ENCODE assay signal across 8 cellular contexts in the genomic region with DNA sequence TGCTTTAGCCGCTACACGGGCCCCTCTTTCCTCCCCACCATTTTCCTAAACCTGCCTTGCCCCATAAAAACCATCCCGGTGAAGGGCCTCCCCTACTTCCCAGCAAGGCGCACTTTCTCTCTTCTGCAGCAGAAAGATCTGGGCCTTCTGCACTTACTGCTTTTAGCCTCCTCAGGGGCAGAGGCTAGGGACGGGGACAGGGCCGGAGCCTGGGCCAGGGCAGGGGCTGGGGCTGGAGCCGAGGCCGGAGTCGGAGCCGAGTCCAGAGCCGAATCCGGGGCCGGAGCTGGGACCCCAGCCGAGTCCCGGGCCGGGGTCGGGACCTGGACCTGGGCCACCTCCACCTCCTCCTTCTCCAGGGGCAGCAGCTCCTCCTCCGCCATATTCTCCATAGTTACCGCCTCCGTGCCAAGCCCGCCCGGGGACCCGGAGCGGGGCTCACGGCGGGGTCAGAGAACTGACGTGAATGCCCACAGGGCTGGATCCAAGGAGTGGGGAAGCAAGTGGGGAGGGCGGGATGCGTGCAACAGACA. TPM values are rescaled to one million over a fixed set of nuclear protein-coding genes. Genes with fewer than 3 reads are reported as not detected.
DNase-seq lines count a peak whose midpoint lies in the region; ATAC-seq and TF ChIP-seq lines count a peak whose summit lies in the region.

No MANE protein-coding gene starts in this region.

- H3K36me3 Mint-ChIP-seq in activated CD4-positive, alpha-beta T cell treated with anti-CD3 and anti-CD28 coated beads, Interleukin-2, amount 10 ng/mL, durations not matched to agents 24 days and 14 days (ENCODE audit: low read depth), result peaks cover 11% of the 10 kb centered on the region

- peak overlapping the region; percentile 98 for H3K27ac Mint-ChIP-seq in activated CD4-positive, alpha-beta T cell treated with anti-CD3 and anti-CD28 coated beads, Interleukin-2, amount 10 ng/mL, durations not matched to agents 24 days and 14 days

- H3K4me1 Mint-ChIP-seq in activated CD4-positive, alpha-beta T cell treated with anti-CD3 and anti-CD28 coated beads, Interleukin-2, amount 10 ng/mL, durations not matched to agents 24 days and 14 days, result peaks cover 50% of the 10 kb centered on the region

- H3K36me3 ChIP-seq in brain microvascular endothelial cell (replicated peaks) (no peaks in the 10 kb centered on the region), stomach smooth muscle (ENCODE audit: control insufficient read depth in 2 of 2, insufficient read depth in 2 of 2, low read length in 2 of 2) (peaks cover 0 to under 1% of the 10 kb centered on the region in 2 donors)

- in situ Hi-C loops in brain microvascular endothelial cell (cut with HindIII; ENCODE audit: low pct_ligation_motif_present, low sequenced_read_pairs), result loop anchor here (25.0 kb wide), 1 partner anchor 344 kb away; no protein-coding TSS in a partner anchor

- peak overlapping the region; percentile 95 to 96 for H3K9ac ChIP-seq in stomach smooth muscle (ENCODE audit: low read length in 2 of 2)

- no peaks in the 10 kb centered on the region for H3K27me3 ChIP-seq in brain microvascular endothelial cell (replicated peaks)
- H3K27me3 ChIP-seq in stomach smooth muscle (ENCODE audit: control insufficient read depth in 1 of 2, insufficient read depth in 2 of 2, low read length in 2 of 2), result no peaks in the 10 kb centered on the region

- no peaks in the 10 kb centered on the region for H3K9me3 Mint-ChIP-seq in activated CD4-positive, alpha-beta T cell treated with anti-CD3 and anti-CD28 coated beads, Interleukin-2, amount 10 ng/mL, durations not matched to agents 24 days and 14 days

- intact Hi-C loops in activated CD4-positive, alpha-beta T cell treated with anti-CD3 and anti-CD28 coated beads, Interleukin-2, amount 10 ng/mL, durations not matched to agents 24 days and 14 days (cut with micrococcal nuclease), result loop anchor here (1.0 to 10.0 kb wide), 8 partner anchors 14 to 1200 kb away; a partner anchor contains a TSS

- H3K4me3 ChIP-seq in brain microvascular endothelial cell (ENCODE audit: low read depth, low read length), result peak overlapping the region; percentile 87
- peak overlapping the region; percentile 92 to 94 for H3K4me3 ChIP-seq in stomach smooth muscle (ENCODE audit: low read length in 2 of 2)

- H3K4me3 Mint-ChIP-seq in activated CD4-positive, alpha-beta T cell treated with anti-CD3 and anti-CD28 coated beads, Interleukin-2, amount 10 ng/mL, durations not matched to agents 24 days and 14 days, result peak overlapping the region; percentile 98

- H3K27ac ChIP-seq in brain microvascular endothelial cell, result peak overlapping the region; percentile 94
- H3K27ac ChIP-seq in stomach smooth muscle (ENCODE audit: low read length), result peak overlapping the region; percentile 98

- H3K9me3 ChIP-seq in stomach smooth muscle (ENCODE audit: control insufficient read depth in 2 of 2, low read length in 2 of 2), result no peaks in the 10 kb centered on the region

- no peak for DNase-seq in activated CD4-positive, alpha-beta T cell treated with anti-CD3 and anti-CD28 coated beads, Interleukin-2, amount 10 ng/mL, durations not matched to agents 24 days and 14 days
- no peak for DNase-seq in activated CD4-positive, alpha-beta T cell treated with anti-CD3 and anti-CD28 coated beads for 4 hours
- DNase-seq in NCI-H1092 treated with DMSO at 0.1 percent for 48 hours (lab: John Stamatoyannopoulos, UW) (peak; percentile 56), brain microvascular endothelial cell (peak; percentile 4), left kidney (ENCODE audit: low read depth, low spot score) (peak; percentile 72), NCI-H510A (lab: John Stamatoyannopoulos, UW) (no peak)

- peaks cover 3% of the 10 kb centered on the region for H3K4me1 ChIP-seq in stomach smooth muscle (ENCODE audit: control insufficient read depth, insufficient read depth, low read length)

- TF ChIP-seq CTCF in brain microvascular endothelial cell (IDR thresholded peaks at IDR 0.05; ENCODE audit: low read depth, low read length, missing control alignments), result no peak

- no peaks in the 10 kb centered on the region for H3K27me3 Mint-ChIP-seq in activated CD4-positive, alpha-beta T cell treated with anti-CD3 and anti-CD28 coated beads, Interleukin-2, amount 10 ng/mL, durations not matched to agents 24 days and 14 days

- ATAC-seq in HG02588 (IDR thresholded peaks at IDR 0.05; ENCODE audit: unreplicated experiment), result peak; percentile 27

RNA-seq across cellular contexts. Expression of a gene that starts 0.4 kb away (rescaled TPM):
- 22.4 and 26.0 TPM in 2 replicates for total RNA-seq in activated CD4-positive, alpha-beta T cell treated with anti-CD3 and anti-CD28 coated beads, Interleukin-2, amount 10 ng/mL, durations not matched to agents 24 days and 14 days

RNA-seq across cellular contexts. Expression of a gene that starts 0.6 kb away (rescaled TPM):
- 1.4 and 1.8 TPM in 2 replicates for total RNA-seq in activated CD4-positive, alpha-beta T cell treated with anti-CD3 and anti-CD28 coated beads, Interleukin-2, amount 10 ng/mL, durations not matched to agents 24 days and 14 days

Comparison
In these comparisons a context has a peak if more than half of its experiments do, and no peak if none do; other contexts are left out.
1. DNase-seq: peak in NCI-H1092 treated with DMSO at 0.1 percent for 48 hours (single experiment), brain microvascular endothelial cell (single experiment) and left kidney (single experiment); none in activated CD4-positive, alpha-beta T cell treated with anti-CD3 and anti-CD28 coated beads, Interleukin-2, amount 10 ng/mL, durations not matched to agents 24 days and 14 days (single experiment), activated CD4-positive, alpha-beta T cell treated with anti-CD3 and anti-CD28 coated beads for 4 hours (0 of 2) and NCI-H510A (single experiment).